ENCODE assay signal across 17 cellular contexts in genomic region chr11:81772161-81772560, GRCh38.
DNase-seq lines count a peak whose midpoint lies in the region; ATAC-seq, FAIRE-seq and TF ChIP-seq lines count a peak whose summit lies in the region.
"Had no signal": no experiment of that assay in that cellular context is flagged by ENCODE, and none has a peak within 500 bp of the region (broad histone marks: within the 10 kb centered on the region; RNA-seq: fewer than 3 reads in every experiment).

No MANE protein-coding gene starts in this region.

- peak; percentile 41 for DNase-seq in Ammon's horn (ENCODE audit: low spot score)
- DNase-seq in NCI-H1694 treated with DMSO at 0.1 percent for 48 hours (lab: John Stamatoyannopoulos, UW) = peak; percentile 39
- no peak for DNase-seq in H1 (ENCODE audit: low read depth in 1 of 2, low spot score in 2 of 2)
- peak; percentile 58 for DNase-seq in iPS-NIHi7 (ENCODE audit: extremely low spot score)
- DNase-seq in T-helper 17 cell = no peak
- DNase-seq in activated naive CD4-positive, alpha-beta T cell treated with anti-CD3 and anti-CD28 coated beads, Interleukin-2, amount 10 ng/mL, durations not matched to agents 7 days and 5 days = no peak
- DNase-seq: activated T-cell treated with anti-CD3 and anti-CD28 coated beads, Interleukin-2, amount 50 U/mL, for 4 hours; Caco-2; GDM1; heart left ventricle; KBM-7; left colon; NCI-H1436 treated with DMSO at 0.1 percent for 48 hours; NCI-H226 had no signal

- H3K27me3 ChIP-seq in H1 (replicated peaks in 1 of 4; ENCODE audit: control insufficient read depth in 3 of 4, extremely low read depth in 1 of 4, insufficient read depth in 3 of 4, low read length in 3 of 4) = no peaks in the 10 kb centered on the region
- H3K27me3 ChIP-seq: heart left ventricle had no signal

- 49% methylated on average over 3 of the region's 3 CpGs; no CpG with 5 or more reads in 1 of the 2 experiments for WGBS in H1 (ENCODE audit: extremely low coverage in 1 of 2, insufficient coverage in 1 of 2, insufficient read length in 1 of 2, insufficient replicate concordance in 2 of 2, low coverage in 1 of 2, low lambda C conversion rate in 2 of 2, missing lambda C conversion rate in 1 of 2), 2 experiments

- no peak for TF ChIP-seq POLR2A in H1 (IDR thresholded peaks at IDR 0.05; ENCODE audit: control extremely low read depth in 1 of 2, low read depth in 2 of 2, low read length in 2 of 2)

- peak overlapping the region in 1 of 4 experiments; percentile 12; a peak in 1 of 7 replicates for H3K9ac ChIP-seq in H1 (replicated peaks in 1 of 4; ENCODE audit: extremely low read depth in 1 of 4, low read depth in 3 of 4, low read length in 3 of 4)

- H3K14ac ChIP-seq in H1 (ENCODE audit: insufficient read length) = no peak overlapping the region

- no peak overlapping the region for H2BK15ac ChIP-seq in H1 (ENCODE audit: low read length)

- H3K18ac ChIP-seq in H1 (ENCODE audit: extremely low read depth, low read length) = no peak overlapping the region

- H3K9me3 Mint-ChIP-seq in activated naive CD4-positive, alpha-beta T cell treated with anti-CD3 and anti-CD28 coated beads, Interleukin-2, amount 10 ng/mL, durations not matched to agents 7 days and 5 days = no peaks in the 10 kb centered on the region
- H3K9me3 Mint-ChIP-seq: activated T-cell treated with anti-CD3 and anti-CD28 coated beads, Interleukin-2, amount 50 U/mL, for 4 hours had no signal

- no peak overlapping the region for H3K27ac ChIP-seq in H1 (ENCODE audit: low read depth, low read length)
- H3K27ac ChIP-seq: heart left ventricle had no signal

- no peaks in the 10 kb centered on the region for H3K9me3 ChIP-seq in H1 (ENCODE audit: insufficient read depth in 2 of 2, low read depth in 1 of 2, low read length in 1 of 2)
- H3K9me3 ChIP-seq in T-helper 17 cell (ENCODE audit: control insufficient read depth, low read length, poor library complexity, severe bottlenecking) = no peaks in the 10 kb centered on the region
- H3K9me3 ChIP-seq: Caco-2, HAP-1, heart left ventricle had no signal

- no peaks in the 10 kb centered on the region for H3K79me1 ChIP-seq in H1 (ENCODE audit: low read depth, low read length)

- H4K91ac ChIP-seq in H1 (replicated peaks; ENCODE audit: insufficient read length, low read length) = no peak overlapping the region

- no peak for TF ChIP-seq RAD21 in H1 (IDR thresholded peaks at IDR 0.05 in 1 of 2, conservative IDR thresholded peaks at IDR 0.05 in 1 of 2; ENCODE audit: low read depth in 2 of 2, low read length in 2 of 2)

- POLR2A ChIA-PET in H1 (lab: Charles Lee; ENCODE audit: partially characterized antibody) = no interaction called here

- CTCF ChIA-PET in H1 (lab: Charles Lee; ENCODE audit: partially characterized antibody) = no interaction called here
- CTCF ChIA-PET in activated naive CD4-positive, alpha-beta T cell treated with anti-CD3 and anti-CD28 coated beads, Interleukin-2, amount 10 ng/mL, durations not matched to agents 7 days and 5 days (lab: Charles Lee) = interaction anchor here (1.5 kb wide), 1 partner anchor 9 kb away, joined by 4 read pairs; no protein-coding TSS in a partner anchor

- no peak for TF ChIP-seq CTCF in H1 (IDR thresholded peaks at IDR 0.05; ENCODE audit: control extremely low read depth in 1 of 3, insufficient read depth in 1 of 3, low read depth in 1 of 3, low read length in 3 of 3)

- no peaks in the 10 kb centered on the region for H4K20me1 ChIP-seq in H1 (replicated peaks in 1 of 2; ENCODE audit: control insufficient read depth in 1 of 2, insufficient read depth in 2 of 2, low read length in 2 of 2)

- H2BK12ac ChIP-seq in H1 (ENCODE audit: low read depth, low read length) = no peak overlapping the region

- 0 out of 3 replicates have a peak, but pooled peaks of 1 of the 2 experiments have one; percentile 14 for TF ChIP-seq EP300 in H1 (IDR thresholded peaks at IDR 0.05; ENCODE audit: borderline replicate concordance in 1 of 2, low read depth in 2 of 2, low read length in 2 of 2)

- H3K36me3 Mint-ChIP-seq in T-helper 17 cell (ENCODE audit: low read depth) = no peaks in the 10 kb centered on the region
- no peaks in the 10 kb centered on the region for H3K36me3 Mint-ChIP-seq in activated naive CD4-positive, alpha-beta T cell treated with anti-CD3 and anti-CD28 coated beads, Interleukin-2, amount 10 ng/mL, durations not matched to agents 7 days and 5 days

- H2AFZ ChIP-seq in H1 (ENCODE audit: low read length) = peak overlapping the region; percentile 98

- H2BK5ac ChIP-seq in H1 (ENCODE audit: low read depth, low read length) = no peak overlapping the region

- H3K4me3 ChIP-seq in H1 (ENCODE audit: extremely low read depth in 1 of 4, insufficient read depth in 2 of 4, low read depth in 3 of 4, low read length in 4 of 4) = no peak overlapping the region
- H3K4me3 ChIP-seq: HAP-1, heart left ventricle had no signal

- no peaks in the 10 kb centered on the region for H3K79me2 ChIP-seq in H1 (ENCODE audit: control insufficient read depth in 1 of 2, insufficient read depth in 2 of 2, low read length in 2 of 2)

- no peak overlapping the region for H3K4ac ChIP-seq in H1 (replicated peaks; ENCODE audit: insufficient read length, low read depth, low read length)

- H2BK120ac ChIP-seq in H1 (replicated peaks; ENCODE audit: low read depth, low read length) = no peak overlapping the region

- no peak overlapping the region for H3K4me3 Mint-ChIP-seq in T-helper 17 cell
- no peak overlapping the region for H3K4me3 Mint-ChIP-seq in activated naive CD4-positive, alpha-beta T cell treated with anti-CD3 and anti-CD28 coated beads, Interleukin-2, amount 10 ng/mL, durations not matched to agents 7 days and 5 days
- H3K4me3 Mint-ChIP-seq: activated T-cell treated with anti-CD3 and anti-CD28 coated beads, Interleukin-2, amount 50 U/mL, for 4 hours had no signal

- no peak overlapping the region for H4K5ac ChIP-seq in H1 (ENCODE audit: insufficient read length, low read depth, low read length)

- H3K4me1 Mint-ChIP-seq in T-helper 17 cell = no peaks in the 10 kb centered on the region
- H3K4me1 Mint-ChIP-seq in activated naive CD4-positive, alpha-beta T cell treated with anti-CD3 and anti-CD28 coated beads, Interleukin-2, amount 10 ng/mL, durations not matched to agents 7 days and 5 days = no peaks in the 10 kb centered on the region

- peaks cover 0 to 3% (median 1%) of the 10 kb centered on the region in 4 experiments; a peak in 2 of 7 replicates for H3K4me1 ChIP-seq in H1 (replicated peaks in 1 of 4; ENCODE audit: control insufficient read depth in 3 of 4, insufficient read depth in 4 of 4, low read length in 3 of 4)
- H3K4me1 ChIP-seq: Caco-2, HAP-1, heart left ventricle had no signal

- H3K23me2 ChIP-seq in H1 (ENCODE audit: low read depth, low read length) = no peaks in the 10 kb centered on the region

- FAIRE-seq in H1 (lab: Jason Lieb, UNC) = no peak

- no peaks in the 10 kb centered on the region for H3K27me3 Mint-ChIP-seq in T-helper 17 cell
- no peaks in the 10 kb centered on the region for H3K27me3 Mint-ChIP-seq in activated naive CD4-positive, alpha-beta T cell treated with anti-CD3 and anti-CD28 coated beads, Interleukin-2, amount 10 ng/mL, durations not matched to agents 7 days and 5 days

- no peak overlapping the region for H2AK5ac ChIP-seq in H1 (ENCODE audit: low read depth, low read length)

- no peak overlapping the region for H3K27ac Mint-ChIP-seq in T-helper 17 cell
- no peak overlapping the region for H3K27ac Mint-ChIP-seq in activated naive CD4-positive, alpha-beta T cell treated with anti-CD3 and anti-CD28 coated beads, Interleukin-2, amount 10 ng/mL, durations not matched to agents 7 days and 5 days

- no peak overlapping the region for H3K56ac ChIP-seq in H1 (replicated peaks; ENCODE audit: insufficient read length, low read depth, low read length)

- peak overlapping the region in 1 of 2 experiments; percentile 53; a peak in 1 of 4 replicates for H3K4me2 ChIP-seq in H1 (ENCODE audit: insufficient read depth in 1 of 2, low read depth in 2 of 2, low read length in 2 of 2)

- H3K23ac ChIP-seq in H1 (ENCODE audit: insufficient read length) = no peak overlapping the region

- H2BK20ac ChIP-seq in H1 (ENCODE audit: low read length) = no peak overlapping the region

- H4K8ac ChIP-seq in H1 (ENCODE audit: extremely low read depth, insufficient read depth, low read length) = no peak overlapping the region

- ATAC-seq in HG03571 (IDR thresholded peaks at IDR 0.05; ENCODE audit: unreplicated experiment) = no peak
- ATAC-seq in GM21526 (IDR thresholded peaks at IDR 0.05; ENCODE audit: low FRiP score, unreplicated experiment) = no peak
- no peak for ATAC-seq in T-helper 17 cell
- ATAC-seq: activated T-cell treated with anti-CD3 and anti-CD28 coated beads, Interleukin-2, amount 50 U/mL, for 4 hours; heart left ventricle; left colon had no signal

- H3K36me3 ChIP-seq in H1 (ENCODE audit: control insufficient read depth in 2 of 4, insufficient read depth in 4 of 4, low read length in 3 of 4) = no peaks in the 10 kb centered on the region
- H3K36me3 ChIP-seq: HAP-1, heart left ventricle had no signal

TF ChIP-seq in H1, 55 proteins besides CTCF, POLR2A, EP300 and RAD21:
- TF ChIP-seq SP1 (IDR thresholded peaks at IDR 0.05; ENCODE audit: low read depth, low read length) (0 out of 2 replicates have a peak, but pooled peaks have one; percentile 13), JUN (IDR thresholded peaks at IDR 0.05; ENCODE audit: low read depth, low read length) (no peak), TAF7 (optimal IDR thresholded peaks at IDR 0.05; ENCODE audit: borderline replicate concordance, low read depth, low read length) (no peak)

Comparison
In these comparisons a context has a peak if more than half of its experiments do, and no peak if none do; other contexts are left out.
1. DNase-seq: peak in Ammon's horn (single experiment), NCI-H1694 treated with DMSO at 0.1 percent for 48 hours (single experiment) and iPS-NIHi7 (single experiment); none in H1 (0 of 2), T-helper 17 cell (0 of 3) and activated naive CD4-positive, alpha-beta T cell treated with anti-CD3 and anti-CD28 coated beads, Interleukin-2, amount 10 ng/mL, durations not matched to agents 7 days and 5 days (single experiment).